In genomic region chr22:35739076-35739475, GRCh38 we compare ENCODE assay signal across 27 cellular contexts. TPM values are rescaled to one million over a fixed set of nuclear protein-coding genes. Genes with fewer than 3 reads are reported as not detected.
"Had no signal": no experiment of that assay in that cellular context is flagged by ENCODE, and none has a peak within 500 bp of the region (broad histone marks: within the 10 kb centered on the region; RNA-seq: fewer than 3 reads in every experiment).

No MANE protein-coding gene starts in this region.

- H3K4me3 Mint-ChIP-seq: activated naive CD4-positive, alpha-beta T cell treated with anti-CD3 and anti-CD28 coated beads, Interleukin-2, amount 50 U/mL, for 24 hours; effector memory CD8-positive, alpha-beta T cell had no signal

- H3K27ac ChIP-seq: breast epithelium, colonic mucosa, esophagus squamous epithelium, gastroesophageal sphincter, neutrophil, pancreas, right lobe of liver, SJSA1, skin epidermis, testis, upper lobe of right lung, WERI-Rb-1 had no signal

- ATAC-seq: effector memory CD8-positive, alpha-beta T cell; gastroesophageal sphincter; naive thymus-derived CD4-positive, alpha-beta T cell had no signal

- H3K4me1 Mint-ChIP-seq: activated naive CD4-positive, alpha-beta T cell treated with anti-CD3 and anti-CD28 coated beads, Interleukin-2, amount 50 U/mL, for 24 hours had no signal

- H3K27ac Mint-ChIP-seq: activated naive CD4-positive, alpha-beta T cell treated with anti-CD3 and anti-CD28 coated beads, Interleukin-2, amount 50 U/mL, for 24 hours; effector memory CD8-positive, alpha-beta T cell; naive thymus-derived CD4-positive, alpha-beta T cell had no signal

- H3K27me3 ChIP-seq: breast epithelium, colonic mucosa, dorsolateral prefrontal cortex, esophagus squamous epithelium, gastroesophageal sphincter, heart left ventricle, neutrophil, pancreas, right lobe of liver, SJSA1, testis, upper lobe of right lung had no signal

- H3K9me3 ChIP-seq: breast epithelium, colonic mucosa, esophagus squamous epithelium, gastroesophageal sphincter, heart left ventricle, neutrophil, pancreas, right lobe of liver, SJSA1, testis, upper lobe of right lung had no signal

- DNase-seq: activated CD4-positive, alpha-beta T cell treated with anti-CD3 and anti-CD28 coated beads for 1 hour; activated CD4-positive, alpha-beta T cell treated with anti-CD3 and anti-CD28 coated beads, Interleukin-2, amount 50 U/mL, for 1 hour; activated effector memory CD4-positive, alpha-beta T cell treated with anti-CD3 and anti-CD28 coated beads, Interleukin-2, amount 50 U/mL, for 16 hours; colonic mucosa; dorsolateral prefrontal cortex; effector memory CD8-positive, alpha-beta T cell; esophagus squamous epithelium; heart left ventricle; left colon; pancreas; right lobe of liver; stimulated activated CD4-positive, alpha-beta T cell treated with anti-CD3 and anti-CD28 coated beads, Interleukin-1b, Interleukin-23, amount 100 ng/mL, for 48 hours; T-helper 1 cell; testis; upper lobe of right lung had no signal

- H3K9me3 Mint-ChIP-seq: activated naive CD4-positive, alpha-beta T cell treated with anti-CD3 and anti-CD28 coated beads, Interleukin-2, amount 50 U/mL, for 24 hours; effector memory CD8-positive, alpha-beta T cell; naive thymus-derived CD4-positive, alpha-beta T cell had no signal

- H3K4me1 ChIP-seq: breast epithelium, colonic mucosa, upper lobe of right lung had no signal

- H3K36me3 Mint-ChIP-seq: activated naive CD4-positive, alpha-beta T cell treated with anti-CD3 and anti-CD28 coated beads, Interleukin-2, amount 50 U/mL, for 24 hours had no signal

- H3K36me3 ChIP-seq: breast epithelium, colonic mucosa, neutrophil, pancreas had no signal

- H3K4me3 ChIP-seq: breast epithelium, colonic mucosa, dorsolateral prefrontal cortex, esophagus squamous epithelium, gastroesophageal sphincter, heart left ventricle, pancreas, right lobe of liver, SJSA1, skin epidermis, testis, upper lobe of right lung had no signal

RNA-seq across cellular contexts. Expression of gene APOL5, which starts 21.4 kb away (rescaled TPM):
- total RNA-seq: astrocyte; breast epithelium; colonic mucosa; esophagus squamous epithelium; gastroesophageal sphincter; heart left ventricle; left colon; lower leg skin; mesenteric fat pad; naive thymus-derived CD4-positive, alpha-beta T cell; pancreas; SJSA1; upper lobe of right lung had no signal
- polyA plus RNA-seq: keratinocyte; naive thymus-derived CD4-positive, alpha-beta T cell had no signal
